9 cellular contexts compared by ENCODE assay signal in genomic region chr18:5890606-5891360, GRCh38. TPM values are rescaled to one million over a fixed set of nuclear protein-coding genes. Genes with fewer than 3 reads are reported as not detected.
DNase-seq lines count a peak whose midpoint lies in the region; ATAC-seq, FAIRE-seq and TF ChIP-seq lines count a peak whose summit lies in the region.
"Had no signal": no experiment of that assay in that cellular context is flagged by ENCODE, and none has a peak within 500 bp of the region (broad histone marks: within the 10 kb centered on the region; RNA-seq: fewer than 3 reads in every experiment).

No MANE protein-coding gene starts in this region.

- H3K4me3 ChIP-seq in choroid plexus epithelial cell (ENCODE audit: low read depth, low read length) (peak overlapping the region; percentile 20), lower lobe of right lung (peak overlapping the region; percentile 55)

- TF ChIP-seq CTCF in choroid plexus epithelial cell (conservative IDR thresholded peaks at IDR 0.05; ENCODE audit: low read depth, low read length) = no peak
- peak; percentile 46 for TF ChIP-seq CTCF in lower lobe of right lung (IDR thresholded peaks at IDR 0.05)

- H3K27me3 ChIP-seq in lower lobe of right lung (ENCODE audit: low read depth) = peaks cover 52% of the 10 kb centered on the region

- peaks cover 9% of the 10 kb centered on the region for H3K4me1 ChIP-seq in lower lobe of right lung

- H3K9me3 ChIP-seq in lower lobe of right lung = no peaks in the 10 kb centered on the region

- intact Hi-C loops in lower lobe of right lung (cut with DNase I) = no loop called here

- H3K36me3 ChIP-seq in lower lobe of right lung = no peaks in the 10 kb centered on the region

- DNase-seq in GM12891 (ENCODE audit: insufficient read length, low spot score) (peak; percentile 69), NCI-H1105 (lab: John Stamatoyannopoulos, UW) (peak; percentile 32), choroid plexus epithelial cell (ENCODE audit: low read depth) (no peak), lower lobe of right lung (peak; percentile 62), GM03348 (ENCODE audit: low spot score) (no peak), ureter (ENCODE audit: low spot score) (no peak)
- DNase-seq in stimulated activated naive CD8-positive, alpha-beta T cell treated with anti-CD3 and anti-CD28 coated beads, Interleukin-15, Interleukin-2, amounts not matched to agents 100 U/mL and 50 U/mL, for 24 hours = peak; percentile 52

- peak; percentile 66 for FAIRE-seq in GM12891 (lab: Jason Lieb, UNC)

- H3K27ac ChIP-seq in lower lobe of right lung = no peak overlapping the region

- no peak for TF ChIP-seq POLR2A in GM12891 (IDR thresholded peaks at IDR 0.05; ENCODE audit: low read depth, low read length)

- ATAC-seq in GM21737 (IDR thresholded peaks at IDR 0.05; ENCODE audit: unreplicated experiment) (peak; percentile 91), lower lobe of right lung (peak; percentile 94 to 96)
- peak; percentile 76 for ATAC-seq in stimulated activated naive CD8-positive, alpha-beta T cell treated with anti-CD3 and anti-CD28 coated beads, Interleukin-15, Interleukin-2, amounts not matched to agents 100 U/mL and 50 U/mL, for 24 hours

TF ChIP-seq in GM12891, 5 proteins besides CTCF, POLR2A, EP300 and RAD21:
- no peak for TF ChIP-seq PAX5 (IDR thresholded peaks at IDR 0.05; ENCODE audit: insufficient read depth, low read length, severe bottlenecking)
- no peak for TF ChIP-seq POLR2AphosphoS5 (IDR thresholded peaks at IDR 0.05; ENCODE audit: low read depth, low read length)
- TF ChIP-seq TAF1 (IDR thresholded peaks at IDR 0.05; ENCODE audit: low read depth, low read length) = no peak
- no peak for TF ChIP-seq SPI1 (IDR thresholded peaks at IDR 0.05; ENCODE audit: low read depth, low read length)
- TF ChIP-seq POU2F2 (IDR thresholded peaks at IDR 0.05; ENCODE audit: low read depth, low read length) = no peak

RNA-seq across cellular contexts. Expression of gene TMEM200C, which starts 4.5 kb away (rescaled TPM):
- polyA plus RNA-seq in GM12891 (2012; ENCODE audit: low read depth, missing spikeins) = not detected
- 0.50 TPM for total RNA-seq in lower lobe of right lung
- 0.60 TPM for total RNA-seq in ureter
- total RNA-seq: LHCN-M2 had no signal

Comparison
In these comparisons a context has a peak if more than half of its experiments do, and no peak if none do; other contexts are left out.
1. DNase-seq: peak in GM12891 (single experiment), NCI-H1105 (single experiment), lower lobe of right lung (single experiment) and stimulated activated naive CD8-positive, alpha-beta T cell treated with anti-CD3 and anti-CD28 coated beads, Interleukin-15, Interleukin-2, amounts not matched to agents 100 U/mL and 50 U/mL, for 24 hours (single experiment); none in choroid plexus epithelial cell (single experiment), GM03348 (single experiment) and ureter (single experiment).
2. Peak in every context shown above with its lines, with median percentiles within 50 percentile points of each other: ATAC-seq.